ENCODE assay signal across 27 cellular contexts in genomic region chr1:17601643-17602382, GRCh38.
DNase-seq lines count a peak whose midpoint lies in the region; ATAC-seq, FAIRE-seq and TF ChIP-seq lines count a peak whose summit lies in the region.
"Had no signal": no experiment of that assay in that cellular context is flagged by ENCODE, and none has a peak within 500 bp of the region (broad histone marks: within the 10 kb centered on the region; RNA-seq: fewer than 3 reads in every experiment).

No MANE protein-coding gene starts in this region.

- H2AFZ ChIP-seq in K562 (ENCODE audit: low read depth, low read length) (no peak overlapping the region), neural progenitor cell (replicated peaks) (no peak overlapping the region), mammary epithelial cell (ENCODE audit: low read depth, low read length) (no peak overlapping the region)

- TF ChIP-seq RAD21 in K562 (CRISPR knock-in tag; conservative IDR thresholded peaks at IDR 0.05 in 1 of 2, IDR thresholded peaks at IDR 0.05 in 1 of 2) = peak; percentile 30 to 70; a peak in 2 of 4 replicates

- H3F3A ChIP-seq in neural progenitor cell (ENCODE audit: low read depth) = no peaks in the 10 kb centered on the region

- H3K79me2 ChIP-seq in K562 (ENCODE audit: control insufficient read depth, insufficient read depth, low read length) (no peaks in the 10 kb centered on the region), neural progenitor cell (ENCODE audit: low read depth) (no peaks in the 10 kb centered on the region), mammary epithelial cell (ENCODE audit: insufficient read depth, low read length) (no peaks in the 10 kb centered on the region)

- POLR2A ChIA-PET in K562 (lab: Yijun Ruan, JAX) = no interaction called here

- no peak overlapping the region for H3K4me3 Mint-ChIP-seq in neural progenitor cell
- H3K4me3 Mint-ChIP-seq: activated CD8-positive, alpha-beta memory T cell treated with anti-CD3 and anti-CD28 coated beads, Interleukin-2, amount 10 ng/mL, durations not matched to agents 7 days and 5 days; activated T-cell treated with anti-CD3 and anti-CD28 coated beads, Interleukin-2, amount 50 U/mL, for 72 hours; B cell; dendritic cell treated with granulocyte-macrophage colony-stimulating factor and Interleukin-4, amounts not matched to agents 40 ng/mL and 50 ng/mL, for 4 days; stimulated activated naive CD8-positive, alpha-beta T cell treated with anti-CD3 and anti-CD28 coated beads, Interleukin-15, amount 100 ng/mL, for 72 hours; T-helper 2 cell treated with Interferon-gamma antibody and Interleukin-4, amounts not matched to agents 5 μg/mL and 100 μg/mL, for 36 hours had no signal

- H3K9me1 ChIP-seq in K562 (ENCODE audit: control insufficient read depth, insufficient read depth, low read length) = peaks cover 4% of the 10 kb centered on the region

- H4K20me1 ChIP-seq in K562 (replicated peaks; ENCODE audit: control insufficient read depth, insufficient read depth, low read length) (peaks cover 21% of the 10 kb centered on the region), neural progenitor cell (ENCODE audit: low read depth) (peaks cover 8% of the 10 kb centered on the region), mammary epithelial cell (ENCODE audit: insufficient read depth, low read length) (no peaks in the 10 kb centered on the region)

- in situ Hi-C loops in K562 (cut with MboI) = loop anchor here (10.0 kb wide), 1 partner anchor 187 kb away; no protein-coding TSS in a partner anchor
- in situ Hi-C loops in GM13977 (cut with MboI; ENCODE audit: low pct_unique_long_range_greater_than_20kb, low sequenced_read_pairs, unreplicated experiment) = no loop called here
- in situ Hi-C loops in mammary epithelial cell (cut with MboI; ENCODE audit: low sequenced_read_pairs in 2 of 2) = loop anchor here (10.0 kb wide), 2 partner anchors 177 to 187 kb away; no protein-coding TSS in a partner anchor

- FAIRE-seq in D721Med (lab: Jason Lieb, UNC) (no peak), K562 (lab: Jason Lieb, UNC) (peak; percentile 56)
- FAIRE-seq: kidney had no signal

- CTCF ChIA-PET in K562 (lab: Yijun Ruan, JAX; ENCODE audit: low intra/inter-chr PET ratio) (interaction anchor here (0.7 to 1.6 kb wide), 3 partner anchors 99 to 182 kb away, joined by 3 to 4 read pairs (median 3); no protein-coding TSS in a partner anchor), mammary epithelial cell (lab: Charles Lee; ENCODE audit: low non-redundant PET) (no interaction called here)

- H3K27ac Mint-ChIP-seq in neural progenitor cell = no peak overlapping the region
- H3K27ac Mint-ChIP-seq: activated CD8-positive, alpha-beta memory T cell treated with anti-CD3 and anti-CD28 coated beads, Interleukin-2, amount 10 ng/mL, durations not matched to agents 7 days and 5 days; activated T-cell treated with anti-CD3 and anti-CD28 coated beads, Interleukin-2, amount 50 U/mL, for 72 hours; B cell; dendritic cell treated with granulocyte-macrophage colony-stimulating factor and Interleukin-4, amounts not matched to agents 40 ng/mL and 50 ng/mL, for 4 days; T-helper 2 cell treated with Interferon-gamma antibody and Interleukin-4, amounts not matched to agents 5 μg/mL and 100 μg/mL, for 36 hours had no signal

- H3K36me3 ChIP-seq in HUES6 (ENCODE audit: control insufficient read depth, insufficient read depth, low read length) = peaks cover 22% of the 10 kb centered on the region
- no peaks in the 10 kb centered on the region for H3K36me3 ChIP-seq in K562 (ENCODE audit: control insufficient read depth, insufficient read depth, low read length)
- H3K36me3 ChIP-seq in neural progenitor cell = no peaks in the 10 kb centered on the region
- H3K36me3 ChIP-seq in mammary epithelial cell (ENCODE audit: insufficient read depth, low read length) = no peaks in the 10 kb centered on the region
- H3K36me3 ChIP-seq: lower lobe of right lung, neutrophil, prostate gland, upper lobe of left lung had no signal

- H3K27me3 ChIP-seq in HUES6 (ENCODE audit: control insufficient read depth, insufficient read depth, low read length) (no peaks in the 10 kb centered on the region), K562 (ENCODE audit: control insufficient read depth in 2 of 2, insufficient read depth in 2 of 2, low read length in 2 of 2) (peaks cover 41 to 62% of the 10 kb centered on the region in 2 experiments; a peak in 4 of 5 replicates), neural progenitor cell (no peaks in the 10 kb centered on the region), mammary epithelial cell (ENCODE audit: insufficient read depth, low read length) (peaks cover 2% of the 10 kb centered on the region)
- H3K27me3 ChIP-seq: upper lobe of left lung had no signal

- H3K27me3 Mint-ChIP-seq in neural progenitor cell (ENCODE audit: insufficient read depth, low read depth) = peaks cover 2% of the 10 kb centered on the region

- H3K4me2 ChIP-seq in K562 (ENCODE audit: insufficient read depth, low read length) (no peak overlapping the region), neural progenitor cell (no peak overlapping the region), mammary epithelial cell (ENCODE audit: insufficient read depth, low read depth, low read length) (no peak overlapping the region)

- 3% methylated on average over 17 of the region's 17 CpGs for WGBS in K562 (ENCODE audit: insufficient coverage, low coverage, missing lambda C conversion rate)
- WGBS in mammary epithelial cell (ENCODE audit: low coverage, missing lambda C conversion rate) = 83% methylated on average over 13 of the region's 17 CpGs

- H3K36me3 Mint-ChIP-seq in neural progenitor cell = no peaks in the 10 kb centered on the region
- H3K36me3 Mint-ChIP-seq: activated CD8-positive, alpha-beta memory T cell treated with anti-CD3 and anti-CD28 coated beads, Interleukin-2, amount 10 ng/mL, durations not matched to agents 7 days and 5 days had no signal

- H3K9ac ChIP-seq in HUES6 (ENCODE audit: low read length) (peak overlapping the region; percentile 10), K562 (ENCODE audit: insufficient read depth in 1 of 2, low read depth in 2 of 2, low read length in 2 of 2) (no peak overlapping the region), neural progenitor cell (no peak overlapping the region), mammary epithelial cell (ENCODE audit: insufficient read depth, low read length) (no peak overlapping the region)

- no peaks in the 10 kb centered on the region for H3K9me3 Mint-ChIP-seq in neural progenitor cell
- H3K9me3 Mint-ChIP-seq: activated T-cell treated with anti-CD3 and anti-CD28 coated beads, Interleukin-2, amount 50 U/mL, for 72 hours; dendritic cell treated with granulocyte-macrophage colony-stimulating factor and Interleukin-4, amounts not matched to agents 40 ng/mL and 50 ng/mL, for 4 days; stimulated activated naive CD8-positive, alpha-beta T cell treated with anti-CD3 and anti-CD28 coated beads, Interleukin-15, amount 100 ng/mL, for 72 hours; T-helper 2 cell treated with Interferon-gamma antibody and Interleukin-4, amounts not matched to agents 5 μg/mL and 100 μg/mL, for 36 hours had no signal

- intact Hi-C loops in K562 (cut with micrococcal nuclease) (loop anchor here (1.0 to 10.0 kb wide), 2 partner anchors 100 to 477 kb away; no protein-coding TSS in a partner anchor), mammary epithelial cell (cut with micrococcal nuclease) (no loop called here)

- no peak for TF ChIP-seq EP300 in K562 (IDR thresholded peaks at IDR 0.05; ENCODE audit: low read length)

- peaks cover 5% of the 10 kb centered on the region for H3K4me1 Mint-ChIP-seq in neural progenitor cell
- H3K4me1 Mint-ChIP-seq: activated CD8-positive, alpha-beta memory T cell treated with anti-CD3 and anti-CD28 coated beads, Interleukin-2, amount 10 ng/mL, durations not matched to agents 7 days and 5 days; B cell had no signal

- no peak overlapping the region for H3K27ac ChIP-seq in HUES6 (ENCODE audit: low read depth, low read length)
- no peak overlapping the region for H3K27ac ChIP-seq in K562 (ENCODE audit: extremely low read depth, low read depth, low read length)
- no peak overlapping the region for H3K27ac ChIP-seq in neural progenitor cell
- H3K27ac ChIP-seq in mammary epithelial cell (ENCODE audit: insufficient read depth, low read depth, low read length) = no peak overlapping the region
- H3K27ac ChIP-seq: lower lobe of right lung, neutrophil, prostate gland, upper lobe of left lung had no signal

- no peak overlapping the region for H3K4me3 ChIP-seq in HUES6 (ENCODE audit: low read depth, low read length)
- H3K4me3 ChIP-seq in K562 = no peak overlapping the region
- no peak overlapping the region for H3K4me3 ChIP-seq in neural progenitor cell
- no peak overlapping the region for H3K4me3 ChIP-seq in mammary epithelial cell (replicated peaks in 1 of 3; ENCODE audit: insufficient read depth in 1 of 3, low read depth in 2 of 3, low read length in 3 of 3)
- H3K4me3 ChIP-seq: lower lobe of right lung, prostate gland, upper lobe of left lung had no signal

- no peaks in the 10 kb centered on the region for H3K9me3 ChIP-seq in HUES6 (ENCODE audit: control insufficient read depth, insufficient read depth, low read depth, low read length)
- H3K9me3 ChIP-seq in K562 (replicated peaks; ENCODE audit: control insufficient read depth, insufficient read depth, low read depth, low read length) = no peaks in the 10 kb centered on the region
- no peaks in the 10 kb centered on the region for H3K9me3 ChIP-seq in neural progenitor cell (ENCODE audit: low read depth)
- H3K9me3 ChIP-seq in mammary epithelial cell (replicated peaks; ENCODE audit: insufficient read depth, low read length) = no peaks in the 10 kb centered on the region
- H3K9me3 ChIP-seq: lower lobe of right lung, neutrophil, prostate gland, upper lobe of left lung had no signal

- BruUV-seq in K562 (replicated peaks; lab: Mats Ljungman, UMichigan) (no TSS peak), mammary epithelial cell (replicated peaks; lab: Mats Ljungman, UMichigan) (no TSS peak)

- peak; percentile 7 for TF ChIP-seq CTCF in D721Med (IDR thresholded peaks at IDR 0.05; ENCODE audit: insufficient read depth, missing control alignments)
- peak; percentile 55 to 61 (median 61) for TF ChIP-seq CTCF in K562 (IDR thresholded peaks at IDR 0.05 in 2 of 3, conservative IDR thresholded peaks at IDR 0.05 in 1 of 3; ENCODE audit: insufficient read depth in 2 of 3, low read depth in 1 of 3, low read length in 3 of 3)
- peak; percentile 25 for TF ChIP-seq CTCF in neural progenitor cell (IDR thresholded peaks at IDR 0.05)
- TF ChIP-seq CTCF in GM13977 (IDR thresholded peaks at IDR 0.05; ENCODE audit: extremely low read depth, insufficient read depth, missing control alignments) = no peak
- no peak for TF ChIP-seq CTCF in mammary epithelial cell (conservative IDR thresholded peaks at IDR 0.05 in 1 of 2, IDR thresholded peaks at IDR 0.05 in 1 of 2; ENCODE audit: extremely low read depth in 1 of 2, insufficient read depth in 1 of 2, low read depth in 1 of 2, low read length in 2 of 2)

- TF ChIP-seq POLR2A in K562 (conservative IDR thresholded peaks at IDR 0.05) = no peak

- DNase-seq in D721Med (ENCODE audit: insufficient read length, low spot score) (no peak), K562 (ENCODE audit: extremely low read depth in 1 of 4, low spot score in 3 of 4) (peak in 3 of 4 experiments; percentile 27 to 57 (median 28)), neural progenitor cell (ENCODE audit: low spot score) (peak; percentile 49), GM13977 (ENCODE audit: low spot score) (no peak), mammary epithelial cell (no peak), GM19238 (ENCODE audit: insufficient read length, low spot score) (no peak)
- DNase-seq: activated CD4-positive, alpha-beta T cell treated with anti-CD3 and anti-CD28 coated beads, Interleukin-2, amount 50 U/mL, for 1 hour; activated CD8-positive, alpha-beta memory T cell treated with anti-CD3 and anti-CD28 coated beads, Interleukin-2, amount 10 ng/mL, durations not matched to agents 7 days and 5 days; activated naive CD4-positive, alpha-beta T cell treated with anti-CD3 and anti-CD28 coated beads, Interleukin-2, amount 50 U/mL, for 16 hours; activated T-cell treated with anti-CD3 and anti-CD28 coated beads, Interleukin-2, amount 50 U/mL, for 72 hours; amygdala; DMS79; kidney; lower lobe of right lung; NCI-H1092; NCI-H1930; NCI-H526 treated with DMSO at 0.1 percent for 48 hours; stimulated activated naive CD8-positive, alpha-beta T cell treated with anti-CD3 and anti-CD28 coated beads, Interleukin-15, amount 100 ng/mL, for 72 hours had no signal

- dilution Hi-C loops in mammary epithelial cell (cut with HindIII; ENCODE audit: low sequenced_read_pairs) = loop anchor here (5.0 to 10.0 kb wide), 3 partner anchors 85 to 177 kb away; no protein-coding TSS in a partner anchor

- peak; percentile 79 for ATAC-seq in K562
- ATAC-seq in HG02981 (IDR thresholded peaks at IDR 0.05; ENCODE audit: unreplicated experiment) = no peak
- ATAC-seq: activated CD8-positive, alpha-beta memory T cell treated with anti-CD3 and anti-CD28 coated beads, Interleukin-2, amount 10 ng/mL, durations not matched to agents 7 days and 5 days; activated T-cell treated with anti-CD3 and anti-CD28 coated beads, Interleukin-2, amount 50 U/mL, for 72 hours; lower lobe of right lung; SK-N-SH treated with all-trans-retinoic acid at 6 μM for 48 hours; stimulated activated naive CD8-positive, alpha-beta T cell treated with anti-CD3 and anti-CD28 coated beads, Interleukin-15, amount 100 ng/mL, for 72 hours had no signal

- H3K4me1 ChIP-seq in HUES6 (ENCODE audit: control insufficient read depth, insufficient read depth, low read length) (peaks cover 25% of the 10 kb centered on the region), K562 (replicated peaks in 1 of 2; ENCODE audit: control insufficient read depth in 2 of 2, insufficient read depth in 2 of 2, low read length in 2 of 2) (peaks cover 0 to 5% of the 10 kb centered on the region in 2 experiments; a peak in 1 of 5 replicates), neural progenitor cell (no peaks in the 10 kb centered on the region), mammary epithelial cell (ENCODE audit: insufficient read depth, low read length) (no peaks in the 10 kb centered on the region)
- H3K4me1 ChIP-seq: prostate gland had no signal

Comparison
In these comparisons a context has a peak if more than half of its experiments do, and no peak if none do; other contexts are left out.
1. DNase-seq: peak in K562 (3 of 4) and neural progenitor cell (single experiment); none in D721Med (single experiment), GM13977 (single experiment), mammary epithelial cell (single experiment) and GM19238 (single experiment).
2. CTCF ChIP-seq: peak in D721Med (single experiment), K562 (3 of 3) and neural progenitor cell (single experiment); none in GM13977 (single experiment) and mammary epithelial cell (0 of 2).